16 cellular contexts compared by ENCODE assay signal in genomic region chr17:50977487-50978159, GRCh38.
DNase-seq lines count a peak whose midpoint lies in the region; ATAC-seq and TF ChIP-seq lines count a peak whose summit lies in the region.
"Had no signal": no experiment of that assay in that cellular context is flagged by ENCODE, and none has a peak within 500 bp of the region (broad histone marks: within the 10 kb centered on the region; RNA-seq: fewer than 3 reads in every experiment).

No MANE protein-coding gene starts in this region.

- no peak overlapping the region for H3K4me3 ChIP-seq in heart right ventricle
- H3K4me3 ChIP-seq: gastroesophageal sphincter, tibial nerve had no signal

- H3K4me1 ChIP-seq in heart right ventricle: peaks cover 0 to 15% (median 6%) of the 10 kb centered on the region in 9 donors
- H3K4me1 ChIP-seq: gastroesophageal sphincter, tibial nerve had no signal

- intact Hi-C loops in heart right ventricle (cut with DNase I) (no loop called here), Right ventricle myocardium superior (cut with DNase I) (no loop called here), left colon (cut with DNase I, micrococcal nuclease) (loop anchor here in 1 of 2 donors (10.0 kb wide), 1 partner anchor 233 kb away; no protein-coding TSS in a partner anchor)

- CTCF ChIA-PET in RWPE1 (lab: Yijun Ruan, JAX): interaction anchor here (0.8 to 1.2 kb wide), 2 partner anchors 23 to 126 kb away, joined by 3 to 5 read pairs; no protein-coding TSS in a partner anchor

- H3K27ac Mint-ChIP-seq in stimulated activated effector memory CD8-positive, alpha-beta T cell treated with anti-CD3 and anti-CD28 coated beads, Interleukin-12 subunit alpha, Interleukin-12 subunit beta, amount 100 ng/mL, for 72 hours: peak overlapping the region; percentile 85

- H3K9me3 Mint-ChIP-seq in stimulated activated effector memory CD8-positive, alpha-beta T cell treated with anti-CD3 and anti-CD28 coated beads, Interleukin-12 subunit alpha, Interleukin-12 subunit beta, amount 100 ng/mL, for 72 hours: no peaks in the 10 kb centered on the region
- H3K9me3 Mint-ChIP-seq: activated naive CD8-positive, alpha-beta T cell treated with anti-CD3 and anti-CD28 coated beads, Interleukin-2, amount 10 ng/mL, durations not matched to agents 7 days and 5 days had no signal

- TF ChIP-seq CTCF in heart right ventricle (IDR thresholded peaks at IDR 0.05): no peak
- TF ChIP-seq CTCF in RWPE1 (conservative IDR thresholded peaks at IDR 0.05; ENCODE audit: low read depth): no peak
- TF ChIP-seq CTCF in GM10266 (IDR thresholded peaks at IDR 0.05; ENCODE audit: control insufficient read depth, insufficient read depth, low read depth, missing control alignments): no peak

- H3K4me1 Mint-ChIP-seq in stimulated activated effector memory CD8-positive, alpha-beta T cell treated with anti-CD3 and anti-CD28 coated beads, Interleukin-12 subunit alpha, Interleukin-12 subunit beta, amount 100 ng/mL, for 72 hours: peaks cover 14% of the 10 kb centered on the region

- ATAC-seq in heart right ventricle (peak in 1 of 8 donors; percentile 31), Right ventricle myocardium superior (ENCODE audit: poor library complexity) (no peak), left colon (peak; percentile 29), HG03354 (IDR thresholded peaks at IDR 0.05; ENCODE audit: poor library complexity, severe bottlenecking, unreplicated experiment) (no peak)
- ATAC-seq in stimulated activated effector memory CD8-positive, alpha-beta T cell treated with anti-CD3 and anti-CD28 coated beads, Interleukin-12 subunit alpha, Interleukin-12 subunit beta, amount 100 ng/mL, for 72 hours: no peak
- ATAC-seq: gastroesophageal sphincter had no signal

- POLR2A ChIA-PET in RWPE1 (lab: Yijun Ruan, JAX; ENCODE audit: low non-redundant PET): no interaction called here

- peak overlapping the region in 9 of 10 donors; percentile 3 to 64 (median 51) for H3K27ac ChIP-seq in heart right ventricle
- H3K27ac ChIP-seq in RWPE1: peak overlapping the region; percentile 48

- no peaks in the 10 kb centered on the region for H3K27me3 ChIP-seq in heart right ventricle
- H3K27me3 ChIP-seq: BE2C, gastroesophageal sphincter, tibial nerve had no signal

- no peak overlapping the region for H3K4me3 Mint-ChIP-seq in stimulated activated effector memory CD8-positive, alpha-beta T cell treated with anti-CD3 and anti-CD28 coated beads, Interleukin-12 subunit alpha, Interleukin-12 subunit beta, amount 100 ng/mL, for 72 hours

- peaks cover 0 to 100% (median 43%) of the 10 kb centered on the region in 9 donors for H3K36me3 ChIP-seq in heart right ventricle

- DNase-seq in heart right ventricle: no peak
- no peak for DNase-seq in Right ventricle myocardium superior
- no peak for DNase-seq in RWPE1 (ENCODE audit: low spot score)
- no peak for DNase-seq in left colon
- no peak for DNase-seq in stimulated activated effector memory CD8-positive, alpha-beta T cell treated with anti-CD3 and anti-CD28 coated beads, Interleukin-12 subunit alpha, Interleukin-12 subunit beta, amount 100 ng/mL, for 72 hours (ENCODE audit: low spot score in 2 of 2)
- DNase-seq in GM10266 (ENCODE audit: extremely low spot score): no peak
- DNase-seq in anterior cingulate cortex (lab: John Stamatoyannopoulos, UW): no peak
- DNase-seq: activated naive CD8-positive, alpha-beta T cell treated with anti-CD3 and anti-CD28 coated beads, Interleukin-2, amount 10 ng/mL, durations not matched to agents 7 days and 5 days; BE2C; EL; HCEC 1CT; NCI-H2029 treated with DMSO at 0.1 percent for 48 hours; NCI-H748 treated with DMSO at 0.1 percent for 48 hours had no signal

- 65 to 66% methylated on average over 4 of the region's 4 CpGs for WGBS in heart right ventricle, 2 donors

- no peaks in the 10 kb centered on the region for H3K9me3 ChIP-seq in heart right ventricle
- H3K9me3 ChIP-seq: BE2C, gastroesophageal sphincter, tibial nerve had no signal

- peaks cover 94% of the 10 kb centered on the region for H3K36me3 Mint-ChIP-seq in stimulated activated effector memory CD8-positive, alpha-beta T cell treated with anti-CD3 and anti-CD28 coated beads, Interleukin-12 subunit alpha, Interleukin-12 subunit beta, amount 100 ng/mL, for 72 hours
